Comparison of ENCODE assay signal across 25 cellular contexts in the genomic region with DNA sequence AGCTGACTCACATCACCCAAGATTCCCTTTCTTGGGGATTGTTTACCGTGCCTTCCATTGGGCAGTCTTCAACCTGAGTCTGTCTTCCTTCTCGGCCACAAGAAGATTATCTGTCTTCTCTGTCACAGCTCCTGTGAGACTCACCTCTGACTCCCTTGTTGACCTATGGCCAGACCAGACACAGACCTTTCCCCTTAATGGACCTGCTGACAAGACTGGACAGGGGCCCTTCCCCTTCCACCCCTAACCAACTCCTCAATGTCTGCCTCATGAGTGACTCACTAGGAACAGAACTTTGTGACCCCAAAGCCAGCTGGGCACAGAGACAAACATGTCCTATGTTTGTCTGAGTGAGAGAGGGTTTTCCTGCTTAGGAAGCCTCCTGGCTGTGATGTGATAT.
"Had no signal": no experiment of that assay in that cellular context is flagged by ENCODE, and none has a peak within 500 bp of the region (broad histone marks: within the 10 kb centered on the region; RNA-seq: fewer than 3 reads in every experiment).

No MANE protein-coding gene starts in this region.

- H3K27me3 ChIP-seq: cardiac muscle cell had no signal

- FAIRE-seq: astrocyte had no signal

- H3K27ac ChIP-seq: cardiac muscle cell, RWPE1, SJCRH30 had no signal

- H3K36me3 ChIP-seq: cardiac muscle cell, MG63, SJCRH30 had no signal

- H3K4me1 ChIP-seq: SJCRH30 had no signal

- H3K4me3 ChIP-seq: cardiac muscle cell, MG63, SJCRH30 had no signal

- H3K9ac ChIP-seq: SK-N-SH had no signal

- ATAC-seq: activated CD4-positive, CD25-positive, alpha-beta regulatory T cell treated with anti-CD3 and anti-CD28 coated beads, Interleukin-2, amount 50 U/mL, for 24 hours; activated CD8-positive, alpha-beta T cell treated with anti-CD3 and anti-CD28 coated beads for 36 hours had no signal

- DNase-seq: activated CD4-positive, alpha-beta T cell treated with anti-CD3 and anti-CD28 coated beads for 4 hours; activated CD8-positive, alpha-beta T cell treated with anti-CD3 and anti-CD28 coated beads for 36 hours; activated gamma-delta T cell; activated naive CD4-positive, alpha-beta T cell treated with anti-CD3 and anti-CD28 coated beads for 36 hours; activated T-cell treated with anti-CD3 and anti-CD28 coated beads, Interleukin-2, amount 50 U/mL, for 24 hours; amygdala; IMR-90; KG1; MG63; NCI-H1105; NCI-H1436; NCI-H187; NCI-H2081; NCI-H2171; NCI-H226; NCI-H526; NCI-H774; Right ventricle myocardium superior; SJCRH30; SK-N-SH; T-helper 1 cell had no signal

- H3K4me2 ChIP-seq: SK-N-SH had no signal

- H3K9me3 ChIP-seq: MG63, SJCRH30, SK-N-SH had no signal
